8 cellular contexts compared by ENCODE assay signal in genomic region chr3:177597325-177598109, GRCh38.
A peak's percentile ranks its signal among the peaks of the same experiment; 100 is the strongest.
DNase-seq lines count a peak whose midpoint lies in the region; ATAC-seq and TF ChIP-seq lines count a peak whose summit lies in the region.

No MANE protein-coding gene starts in this region.

- H3K9me3 ChIP-seq in mucosa of rectum (ENCODE audit: control insufficient read depth in 2 of 2, low read length in 2 of 2) (no peaks in the 10 kb centered on the region), aorta (ENCODE audit: control insufficient read depth, low read length) (no peaks in the 10 kb centered on the region)

- 3 to 5% methylated on average over 10 of the region's 10 CpGs for WGBS in aorta, 2 donors

- H3K4me3 ChIP-seq in HFF-Myc (replicated peaks; ENCODE audit: low read depth, low read length) (no peak overlapping the region), mucosa of rectum (ENCODE audit: low read length in 2 of 2) (peak overlapping the region in 1 of 2 donors; percentile 33), aorta (ENCODE audit: low read length in 2 of 2) (no peak overlapping the region)

- H3K27me3 ChIP-seq in mucosa of rectum (ENCODE audit: control insufficient read depth in 2 of 2, insufficient read depth in 2 of 2, low read length in 2 of 2) (no peaks in the 10 kb centered on the region), aorta (ENCODE audit: control insufficient read depth in 1 of 2, insufficient read depth in 2 of 2, low read length in 1 of 2) (no peaks in the 10 kb centered on the region)

- H3K27ac ChIP-seq in mucosa of rectum (ENCODE audit: low read depth in 2 of 2, low read length in 2 of 2) (peak overlapping the region; percentile 66 to 74), aorta (ENCODE audit: low read depth in 1 of 2, low read length in 2 of 2) (peak overlapping the region; percentile 83 to 93)

- peaks cover 7% of the 10 kb centered on the region for H3K36me3 Mint-ChIP-seq in T-helper 2 cell treated with Interferon-gamma antibody and Interleukin-4, amounts not matched to agents 5 μg/mL and 100 μg/mL, for 36 hours (ENCODE audit: low read depth)
- H3K36me3 Mint-ChIP-seq in effector memory CD8-positive, alpha-beta T cell (ENCODE audit: insufficient read depth), result peaks cover 2% of the 10 kb centered on the region

- intact Hi-C loops in aorta (cut with DNase I), result loop anchor here in 1 of 2 donors (10.0 kb wide), 1 partner anchor 113 kb away; no protein-coding TSS in a partner anchor

- no peaks in the 10 kb centered on the region for H3K36me3 ChIP-seq in mucosa of rectum (ENCODE audit: control insufficient read depth in 2 of 2, insufficient read depth in 2 of 2, low read length in 2 of 2)
- no peaks in the 10 kb centered on the region for H3K36me3 ChIP-seq in aorta (ENCODE audit: control insufficient read depth in 1 of 2, insufficient read depth in 2 of 2, low read length in 1 of 2)

- H3K27me3 Mint-ChIP-seq in T-helper 2 cell treated with Interferon-gamma antibody and Interleukin-4, amounts not matched to agents 5 μg/mL and 100 μg/mL, for 36 hours (ENCODE audit: low read depth), result no peaks in the 10 kb centered on the region
- no peaks in the 10 kb centered on the region for H3K27me3 Mint-ChIP-seq in effector memory CD8-positive, alpha-beta T cell

- peak; percentile 1 for DNase-seq in activated CD4-positive, CD25-positive, alpha-beta regulatory T cell treated with anti-CD3 and anti-CD28 coated beads, Interleukin-2, amount 50 U/mL, for 16 hours (ENCODE audit: low read depth, low spot score)
- no peak for DNase-seq in activated CD4-positive, CD25-positive, alpha-beta regulatory T cell treated with anti-CD3 and anti-CD28 coated beads, Interleukin-2, amount 50 U/mL, for 72 hours
- peak; percentile 61 for DNase-seq in HFF-Myc (ENCODE audit: extremely low read depth, low read depth)
- peak; percentile 91 for DNase-seq in NCI-H128 (lab: John Stamatoyannopoulos, UW; ENCODE audit: unreplicated experiment)
- DNase-seq in T-helper 2 cell treated with Interferon-gamma antibody and Interleukin-4, amounts not matched to agents 5 μg/mL and 100 μg/mL, for 36 hours (ENCODE audit: low spot score), result peak; percentile 16
- peak; percentile 23 to 34 (median 33) for DNase-seq in effector memory CD8-positive, alpha-beta T cell
- DNase-seq in aorta, result peak in 1 of 2 donors; percentile 62

- peak overlapping the region; percentile 90 for H3K27ac Mint-ChIP-seq in T-helper 2 cell treated with Interferon-gamma antibody and Interleukin-4, amounts not matched to agents 5 μg/mL and 100 μg/mL, for 36 hours
- H3K27ac Mint-ChIP-seq in effector memory CD8-positive, alpha-beta T cell, result peak overlapping the region; percentile 90 to 94

- peak; percentile 94 for ATAC-seq in effector memory CD8-positive, alpha-beta T cell (replicated peaks)
- ATAC-seq in aorta (ENCODE audit: low FRiP score), result peak; percentile 71

- H3K4me1 ChIP-seq in mucosa of rectum (ENCODE audit: control insufficient read depth in 2 of 2, insufficient read depth in 2 of 2, low read length in 2 of 2), result peaks cover 21 to 27% of the 10 kb centered on the region in 2 donors
- H3K4me1 ChIP-seq in aorta (ENCODE audit: control insufficient read depth in 1 of 2, insufficient read depth in 2 of 2, low read length in 2 of 2), result peaks cover 0 to 19% of the 10 kb centered on the region in 2 donors

- no peak overlapping the region for H3K9ac ChIP-seq in mucosa of rectum (ENCODE audit: low read depth in 1 of 2, low read length in 2 of 2)

- no peak for TF ChIP-seq CTCF in HFF-Myc (IDR thresholded peaks at IDR 0.05; ENCODE audit: low read depth, low read length, missing control alignments)

- H3K9me3 Mint-ChIP-seq in T-helper 2 cell treated with Interferon-gamma antibody and Interleukin-4, amounts not matched to agents 5 μg/mL and 100 μg/mL, for 36 hours, result peaks cover 6% of the 10 kb centered on the region
- H3K9me3 Mint-ChIP-seq in effector memory CD8-positive, alpha-beta T cell, result no peaks in the 10 kb centered on the region

- peak overlapping the region; percentile 71 for H3K4me3 Mint-ChIP-seq in T-helper 2 cell treated with Interferon-gamma antibody and Interleukin-4, amounts not matched to agents 5 μg/mL and 100 μg/mL, for 36 hours
- peak overlapping the region; percentile 68 to 71 for H3K4me3 Mint-ChIP-seq in effector memory CD8-positive, alpha-beta T cell

- peaks cover 58% of the 10 kb centered on the region for H3K4me1 Mint-ChIP-seq in T-helper 2 cell treated with Interferon-gamma antibody and Interleukin-4, amounts not matched to agents 5 μg/mL and 100 μg/mL, for 36 hours (ENCODE audit: low read depth)
- peaks cover 63 to 73% of the 10 kb centered on the region in 2 donors for H3K4me1 Mint-ChIP-seq in effector memory CD8-positive, alpha-beta T cell (ENCODE audit: low read depth in 2 of 2)
